Comparison of ENCODE assay signal across 8 cellular contexts in the genomic region with DNA sequence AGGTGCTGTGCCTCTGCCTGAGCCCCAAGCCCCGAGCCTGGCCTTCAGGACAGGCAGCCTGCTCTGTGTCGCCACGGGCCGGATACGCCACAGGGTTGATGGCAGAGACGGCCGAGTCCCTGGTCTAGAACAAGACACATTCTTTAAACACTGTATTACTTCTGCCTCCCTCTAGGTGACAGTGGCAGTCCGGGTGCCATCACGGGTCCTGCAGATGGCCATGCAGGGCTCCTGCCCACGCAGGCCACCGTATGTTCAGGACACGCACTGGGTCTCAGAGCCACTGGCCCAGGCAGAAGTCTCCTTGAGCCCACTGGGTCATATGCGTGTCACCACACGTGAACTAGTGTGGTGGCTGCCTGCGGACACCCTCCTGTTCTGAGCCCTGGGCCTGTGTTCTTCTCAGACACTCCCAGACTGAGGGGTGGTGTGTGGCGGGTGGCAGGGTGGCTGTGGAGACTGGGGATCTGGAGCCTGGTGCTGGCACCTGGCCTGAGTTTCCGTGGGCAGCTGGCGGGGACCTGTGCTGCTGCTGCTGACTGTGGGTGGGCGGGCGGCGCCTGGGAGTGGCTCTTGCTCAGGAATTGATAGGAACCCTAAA. TPM values are rescaled to one million over a fixed set of nuclear protein-coding genes. Genes with fewer than 3 reads are reported as not detected.
DNase-seq lines count a peak whose midpoint lies in the region; ATAC-seq and TF ChIP-seq lines count a peak whose summit lies in the region.
"Had no signal": no experiment of that assay in that cellular context is flagged by ENCODE, and none has a peak within 500 bp of the region (broad histone marks: within the 10 kb centered on the region; RNA-seq: fewer than 3 reads in every experiment).

No MANE protein-coding gene starts in this region.

- no peak overlapping the region for H3K4me2 ChIP-seq in KMS-11

- no peaks in the 10 kb centered on the region for H4K20me1 ChIP-seq in KMS-11 (ENCODE audit: insufficient read depth)

- no peaks in the 10 kb centered on the region for H3K9me3 Mint-ChIP-seq in Calu3 (ENCODE audit: low read depth, unreplicated experiment)
- H3K9me3 Mint-ChIP-seq in natural killer cell treated with Interleukin-12 subunit alpha and Interleukin-12 subunit beta and Interleukin-15 and Interleukin-18, amount 100 ng/mL, for 72 hours, result no peaks in the 10 kb centered on the region

- DNase-seq in Calu3 (peak; percentile 15), epithelial cell of esophagus (ENCODE audit: low read depth) (no peak), breast epithelium (ENCODE audit: low spot score in 2 of 2) (no peak)
- DNase-seq in natural killer cell treated with Interleukin-12 subunit alpha and Interleukin-12 subunit beta and Interleukin-15 and Interleukin-18, amount 100 ng/mL, for 72 hours (ENCODE audit: low spot score), result no peak
- DNase-seq in effector memory CD4-positive, alpha-beta T cell, result no peak
- DNase-seq: mucosa of descending colon had no signal

- no peaks in the 10 kb centered on the region for H3K4me1 Mint-ChIP-seq in Calu3 (ENCODE audit: low read depth, unreplicated experiment)
- H3K4me1 Mint-ChIP-seq in natural killer cell treated with Interleukin-12 subunit alpha and Interleukin-12 subunit beta and Interleukin-15 and Interleukin-18, amount 100 ng/mL, for 72 hours (ENCODE audit: low read depth in 2 of 2), result peaks cover 24 to 27% of the 10 kb centered on the region in 2 donors

- peaks cover 34% of the 10 kb centered on the region for H3K79me2 ChIP-seq in KMS-11 (ENCODE audit: insufficient read depth, low read depth)

- H3K27me3 ChIP-seq in KMS-11 (ENCODE audit: insufficient read depth, low read depth) (no peaks in the 10 kb centered on the region), breast epithelium (no peaks in the 10 kb centered on the region)
- no peaks in the 10 kb centered on the region for H3K27me3 ChIP-seq in effector memory CD4-positive, alpha-beta T cell (replicated peaks; ENCODE audit: control insufficient read depth, insufficient read depth, low read length, poor library complexity, severe bottlenecking)

- TF ChIP-seq CTCF in Calu3 (IDR thresholded peaks at IDR 0.05; ENCODE audit: unreplicated experiment) (no peak), KMS-11 (conservative IDR thresholded peaks at IDR 0.05; ENCODE audit: low read depth, low read length) (0 out of 2 replicates have a peak, but pooled peaks have one; percentile 18), epithelial cell of esophagus (IDR thresholded peaks at IDR 0.05; ENCODE audit: insufficient read depth, low read depth, low read length, missing control alignments) (peak; percentile 24), breast epithelium (IDR thresholded peaks at IDR 0.05) (no peak)

- no peaks in the 10 kb centered on the region for H3K9me3 ChIP-seq in breast epithelium
- H3K9me3 ChIP-seq in effector memory CD4-positive, alpha-beta T cell (ENCODE audit: control insufficient read depth, low read length), result no peaks in the 10 kb centered on the region
- H3K9me3 ChIP-seq: mucosa of descending colon had no signal

- H3K27ac ChIP-seq in KMS-11 (no peak overlapping the region), breast epithelium (no peak overlapping the region)
- H3K27ac ChIP-seq in effector memory CD4-positive, alpha-beta T cell (ENCODE audit: insufficient read depth, low read length, poor library complexity, severe bottlenecking), result no peak overlapping the region

- TF ChIP-seq POLR2A in breast epithelium (IDR thresholded peaks at IDR 0.05), result no peak

- no peak overlapping the region for H3K4me3 Mint-ChIP-seq in Calu3 (ENCODE audit: low read depth, unreplicated experiment)
- no peak overlapping the region for H3K4me3 Mint-ChIP-seq in natural killer cell treated with Interleukin-12 subunit alpha and Interleukin-12 subunit beta and Interleukin-15 and Interleukin-18, amount 100 ng/mL, for 72 hours

- H3K4me1 ChIP-seq in KMS-11 (ENCODE audit: low read depth, poor library complexity, severe bottlenecking), result peaks cover 38% of the 10 kb centered on the region
- H3K4me1 ChIP-seq in breast epithelium, result peaks cover 0 to 8% of the 10 kb centered on the region in 2 donors
- peaks cover 16% of the 10 kb centered on the region for H3K4me1 ChIP-seq in effector memory CD4-positive, alpha-beta T cell (ENCODE audit: control insufficient read depth, insufficient read depth, low read length, poor library complexity, severe bottlenecking)

- H3K36me3 ChIP-seq in KMS-11 (ENCODE audit: insufficient read depth) (peaks cover 7% of the 10 kb centered on the region; the same call in 1 of the 2 replicates), breast epithelium (no peaks in the 10 kb centered on the region)
- H3K36me3 ChIP-seq in effector memory CD4-positive, alpha-beta T cell (ENCODE audit: control insufficient read depth, insufficient read depth, low read length), result peaks cover 47% of the 10 kb centered on the region

- ATAC-seq in natural killer cell treated with Interleukin-12 subunit alpha and Interleukin-12 subunit beta and Interleukin-15 and Interleukin-18, amount 100 ng/mL, for 72 hours, result no peak
- ATAC-seq: mucosa of descending colon had no signal

- H3K36me3 Mint-ChIP-seq in Calu3 (ENCODE audit: insufficient read depth, unreplicated experiment), result peaks cover 67% of the 10 kb centered on the region
- no peaks in the 10 kb centered on the region for H3K36me3 Mint-ChIP-seq in natural killer cell treated with Interleukin-12 subunit alpha and Interleukin-12 subunit beta and Interleukin-15 and Interleukin-18, amount 100 ng/mL, for 72 hours

- BruUV-seq in Calu3 (replicated peaks; lab: Mats Ljungman, UMichigan), result no TSS peak

- no peak overlapping the region for H3K27ac Mint-ChIP-seq in Calu3 (ENCODE audit: unreplicated experiment)
- H3K27ac Mint-ChIP-seq in natural killer cell treated with Interleukin-12 subunit alpha and Interleukin-12 subunit beta and Interleukin-15 and Interleukin-18, amount 100 ng/mL, for 72 hours, result no peak overlapping the region

- intact Hi-C loops in Calu3 (cut with micrococcal nuclease; ENCODE audit: unreplicated experiment) (loop anchor here (10.0 kb wide), 1 partner anchor 77 kb away; a partner anchor contains a TSS), breast epithelium (cut with DNase I; ENCODE audit: low total_unique reads) (no loop called here)

- H2AFZ ChIP-seq in KMS-11 (ENCODE audit: low read depth), result no peak overlapping the region

- no peaks in the 10 kb centered on the region for H3K27me3 Mint-ChIP-seq in Calu3 (ENCODE audit: unreplicated experiment)
- H3K27me3 Mint-ChIP-seq in natural killer cell treated with Interleukin-12 subunit alpha and Interleukin-12 subunit beta and Interleukin-15 and Interleukin-18, amount 100 ng/mL, for 72 hours, result no peaks in the 10 kb centered on the region

- CTCF ChIA-PET in Calu3 (lab: Charles Lee), result interaction anchor here (0.6 to 0.7 kb wide), 3 partner anchors 74 to 237 kb away, joined by 3 to 4 read pairs (median 4); no protein-coding TSS in a partner anchor

- H3K4me3 ChIP-seq in KMS-11 (IDR thresholded peaks at IDR 0.05; ENCODE audit: insufficient read depth, low read depth, low read length) (no peak overlapping the region), epithelial cell of esophagus (ENCODE audit: low read length) (no peak overlapping the region), breast epithelium (no peak overlapping the region)
- H3K4me3 ChIP-seq in effector memory CD4-positive, alpha-beta T cell (ENCODE audit: insufficient read depth, low read depth, low read length, poor library complexity, severe bottlenecking), result no peak overlapping the region
- H3K4me3 ChIP-seq: mucosa of descending colon had no signal

- H3K9ac ChIP-seq in KMS-11, result no peak overlapping the region

RNA-seq across cellular contexts. Expression of a gene that starts 4.4 kb away (rescaled TPM):
- 38.7 and 43.5 TPM in 2 replicates for total RNA-seq in Calu3 (2022)
- total RNA-seq in natural killer cell treated with Interleukin-12 subunit alpha and Interleukin-12 subunit beta and Interleukin-15 and Interleukin-18, amount 100 ng/mL, for 72 hours, result 10 to 100 TPM; 59.8 to 85.9 TPM
- 10 to 100 TPM; 44.6 to 52.8 (median 47.4) TPM for total RNA-seq in breast epithelium

RNA-seq across cellular contexts. Expression of a gene that starts 4.9 kb away (rescaled TPM):
- total RNA-seq in Calu3 (2022) (83.0 and 83.6 TPM in 2 replicates), breast epithelium (10 to 100 TPM; 32.6 to 38.0 (median 33.3) TPM)
- total RNA-seq in natural killer cell treated with Interleukin-12 subunit alpha and Interleukin-12 subunit beta and Interleukin-15 and Interleukin-18, amount 100 ng/mL, for 72 hours, result 100 to 1,000 TPM in 1 of 2 donors, 10 to 100 TPM in 1; 99.2 to 192 TPM

RNA-seq across cellular contexts. Expression of a gene that starts 17.4 kb away (rescaled TPM):
- total RNA-seq in Calu3 (2022), result 3.7 and 5.0 TPM in 2 replicates
- 1 to 10 TPM; 2.8 to 3.5 TPM for total RNA-seq in natural killer cell treated with Interleukin-12 subunit alpha and Interleukin-12 subunit beta and Interleukin-15 and Interleukin-18, amount 100 ng/mL, for 72 hours
- 1 to 10 TPM in 2 of 3 donors, not detected in 1; 2.5 to 3.9 TPM for total RNA-seq in breast epithelium

RNA-seq across cellular contexts. Expression of a gene that starts 24.5 kb away (rescaled TPM):
- total RNA-seq in Calu3 (2022) (0.73 TPM in 1 of 2 replicates, not detected in the other), breast epithelium (1 to 10 TPM in 2 of 3 donors, not detected in 1; 1.0 to 2.3 TPM)
- total RNA-seq in natural killer cell treated with Interleukin-12 subunit alpha and Interleukin-12 subunit beta and Interleukin-15 and Interleukin-18, amount 100 ng/mL, for 72 hours, result under 1 TPM in 1 of 2 donors, not detected in 1; 0.73 TPM
- total RNA-seq: T-helper 1 cell treated with Interleukin-12 subunit alpha and Interleukin-12 subunit beta and Interleukin-4 antibody, amounts not matched to agents 30 ng/mL and 1 ng/mL, for 36 hours had no signal

RNA-seq across cellular contexts. Expression of a gene that starts 50.3 kb away (rescaled TPM):
- total RNA-seq in Calu3 (2022) (not detected in 2 replicates), breast epithelium (1 to 10 TPM in 1 of 3 donors, not detected in 2; 1.8 TPM)
- total RNA-seq in natural killer cell treated with Interleukin-12 subunit alpha and Interleukin-12 subunit beta and Interleukin-15 and Interleukin-18, amount 100 ng/mL, for 72 hours, result 1 to 10 TPM; 2.4 to 8.2 TPM

Comparison
In these comparisons a context has a peak if more than half of its experiments do, and no peak if none do; other contexts are left out.
1. CTCF ChIP-seq: peak in KMS-11 (single experiment) and epithelial cell of esophagus (single experiment); none in Calu3 (single experiment) and breast epithelium (0 of 3).